Comparison of ENCODE assay signal across 9 cellular contexts in genomic region chr17:45296003-45296832, GRCh38. TPM values are rescaled to one million over a fixed set of nuclear protein-coding genes. Genes with fewer than 3 reads are reported as not detected.
DNase-seq lines count a peak whose midpoint lies in the region; ATAC-seq, FAIRE-seq and TF ChIP-seq lines count a peak whose summit lies in the region.
"Had no signal": no experiment of that assay in that cellular context is flagged by ENCODE, and none has a peak within 500 bp of the region (broad histone marks: within the 10 kb centered on the region; RNA-seq: fewer than 3 reads in every experiment).

No MANE protein-coding gene starts in this region.

- H3K79me2 ChIP-seq in OCI-LY7 (ENCODE audit: insufficient read depth, low read depth, low read length) (peaks cover 69% of the 10 kb centered on the region), endothelial cell of umbilical vein (ENCODE audit: control insufficient read depth, insufficient read depth, low read length) (peaks cover 46% of the 10 kb centered on the region)

- peaks cover 10% of the 10 kb centered on the region; the same call in 1 of the 2 replicates for H4K20me1 ChIP-seq in OCI-LY7 (ENCODE audit: insufficient read depth, low read length)
- H4K20me1 ChIP-seq in endothelial cell of umbilical vein (replicated peaks; ENCODE audit: control insufficient read depth, extremely low read depth, insufficient read depth, low read length) = no peaks in the 10 kb centered on the region

- CTCF ChIA-PET in OCI-LY7 (lab: Charles Lee; ENCODE audit: unreplicated experiment) (interaction anchor here (1.5 kb wide), 1 partner anchor 15 kb away, joined by 3 read pairs; no protein-coding TSS in a partner anchor), endothelial cell of umbilical vein (lab: Charles Lee) (interaction anchor here (1.0 to 5.3 kb wide), 4 partner anchors 19 to 88 kb away, joined by 3 to 69 read pairs (median 5); partner anchors contain the start of gene MAP3K14)

- peak overlapping the region; percentile 39 for H3K4me2 ChIP-seq in OCI-LY7 (ENCODE audit: low read length)
- H3K4me2 ChIP-seq in endothelial cell of umbilical vein (ENCODE audit: insufficient read depth, low read length) = peak overlapping the region; percentile 28

- no peaks in the 10 kb centered on the region for H3K9me3 ChIP-seq in OCI-LY7 (ENCODE audit: low read length)
- H3K9me3 ChIP-seq in endothelial cell of umbilical vein (replicated peaks; ENCODE audit: control insufficient read depth, insufficient read depth, low read length) = no peaks in the 10 kb centered on the region
- H3K9me3 ChIP-seq in gastrocnemius medialis = no peaks in the 10 kb centered on the region
- H3K9me3 ChIP-seq in adrenal gland (replicated peaks in 1 of 3) = no peaks in the 10 kb centered on the region

- intact Hi-C loops in OCI-LY7 (cut with micrococcal nuclease; ENCODE audit: unreplicated experiment) (no loop called here), endothelial cell of umbilical vein (cut with micrococcal nuclease) (loop anchor here (1.0 kb wide), 1 partner anchor 21 kb away; the partner anchor contains the start of gene MAP3K14), gastrocnemius medialis (cut with DNase I; ENCODE audit: low total_unique reads) (loop anchor here (10.0 kb wide), 1 partner anchor 1521 kb away; the partner anchor contains the start of gene DUSP3), adrenal gland (cut with DNase I) (no loop called here)

- BruUV-seq in OCI-LY7 (replicated peaks; lab: Mats Ljungman, UMichigan) (no TSS peak), endothelial cell of umbilical vein (replicated peaks; lab: Mats Ljungman, UMichigan) (no TSS peak)

- POLR2A ChIA-PET in OCI-LY7 (lab: Charles Lee) (no interaction called here), endothelial cell of umbilical vein (lab: Charles Lee) (no interaction called here)

- dilution Hi-C loops in endothelial cell of umbilical vein (cut with MboI; ENCODE audit: extremely low pct_ligation_motif_present, low sequenced_read_pairs) = no loop called here

- peaks cover 42% of the 10 kb centered on the region; the same call in 1 of the 2 replicates for H3K36me3 ChIP-seq in OCI-LY7 (ENCODE audit: insufficient read depth, low read length)
- no peaks in the 10 kb centered on the region for H3K36me3 ChIP-seq in endothelial cell of umbilical vein (ENCODE audit: control insufficient read depth in 2 of 2, extremely low read depth in 1 of 2, insufficient read depth in 2 of 2, low read length in 2 of 2)
- no peaks in the 10 kb centered on the region for H3K36me3 ChIP-seq in gastrocnemius medialis
- H3K36me3 ChIP-seq in H7 (replicated peaks; ENCODE audit: control insufficient read depth, insufficient read depth, low read length) = no peaks in the 10 kb centered on the region
- H3K36me3 ChIP-seq in adrenal gland (replicated peaks in 1 of 2) = no peaks in the 10 kb centered on the region

- H3K4me3 ChIP-seq in OCI-LY7 (ENCODE audit: low read depth, low read length, poor library complexity, severe bottlenecking) = no peak overlapping the region
- no peak overlapping the region for H3K4me3 ChIP-seq in endothelial cell of umbilical vein (replicated peaks in 1 of 3; ENCODE audit: insufficient read depth in 1 of 3, low read depth in 1 of 3, low read length in 3 of 3)
- no peak overlapping the region for H3K4me3 ChIP-seq in gastrocnemius medialis
- H3K4me3 ChIP-seq in H7 (ENCODE audit: insufficient read depth, low read depth, low read length) = no peak overlapping the region
- no peak overlapping the region for H3K4me3 ChIP-seq in adrenal gland

- in situ Hi-C loops in gastrocnemius medialis (cut with MboI; ENCODE audit: low sequenced_read_pairs in 4 of 4) = no loop called here

- no peaks in the 10 kb centered on the region for H3K9me1 ChIP-seq in endothelial cell of umbilical vein (replicated peaks; ENCODE audit: control insufficient read depth, extremely low read depth, insufficient read depth, low read length)

- H3K4me1 ChIP-seq in OCI-LY7 (ENCODE audit: insufficient read depth, low read length, poor library complexity, severe bottlenecking) (peaks cover 64% of the 10 kb centered on the region), endothelial cell of umbilical vein (ENCODE audit: control insufficient read depth, extremely low read depth, insufficient read depth, low read length) (peaks cover 45% of the 10 kb centered on the region), gastrocnemius medialis (peaks cover 95 to 99% of the 10 kb centered on the region in 2 donors), adrenal gland (replicated peaks in 1 of 2) (peaks cover 26 to 87% of the 10 kb centered on the region in 2 donors)

- H3K27me3 ChIP-seq in endothelial cell of umbilical vein (ENCODE audit: control insufficient read depth in 2 of 2, insufficient read depth in 2 of 2, low read length in 2 of 2) (no peaks in the 10 kb centered on the region), gastrocnemius medialis (no peaks in the 10 kb centered on the region), H7 (ENCODE audit: control insufficient read depth, insufficient read depth, low read length) (no peaks in the 10 kb centered on the region), adrenal gland (no peaks in the 10 kb centered on the region)

- no peak overlapping the region for H3K9ac ChIP-seq in endothelial cell of umbilical vein (replicated peaks; ENCODE audit: extremely low read depth, insufficient read depth, low read length)

- peak; percentile 32 for ATAC-seq in GM21825 (IDR thresholded peaks at IDR 0.05; ENCODE audit: unreplicated experiment)
- no peak for ATAC-seq in gastrocnemius medialis
- ATAC-seq in GM21529 (IDR thresholded peaks at IDR 0.05; ENCODE audit: unreplicated experiment) = no peak

- DNase-seq in OCI-LY7 (ENCODE audit: low spot score) (peak; percentile 72), endothelial cell of umbilical vein (ENCODE audit: low read depth, low spot score) (peak; percentile 52), gastrocnemius medialis (no peak), H7 (no peak), erythroblast (lab: John Stamatoyannopoulos, UW) (no peak), adrenal gland (no peak)
- DNase-seq: glutamatergic neuron had no signal

- no peaks in the 10 kb centered on the region for H3K9me2 ChIP-seq in OCI-LY7 (ENCODE audit: insufficient read depth, low read length)

- FAIRE-seq in endothelial cell of umbilical vein (lab: Jason Lieb, UNC) = peak; percentile 95

- H2AFZ ChIP-seq in OCI-LY7 (ENCODE audit: low read length) = no peak overlapping the region
- no peak overlapping the region for H2AFZ ChIP-seq in endothelial cell of umbilical vein (ENCODE audit: low read depth, low read length)

- peak overlapping the region; percentile 27 for H3K27ac ChIP-seq in OCI-LY7 (ENCODE audit: low read depth, low read length, poor library complexity, severe bottlenecking)
- no peak overlapping the region for H3K27ac ChIP-seq in endothelial cell of umbilical vein (ENCODE audit: insufficient read depth, low read depth, low read length)
- peak overlapping the region; percentile 88 to 98 (median 94) for H3K27ac ChIP-seq in gastrocnemius medialis
- H3K27ac ChIP-seq in adrenal gland = peak overlapping the region in 2 of 5 donors; percentile 1 to 51

- 76 to 90% (median 84%) methylated on average over 6 to 7 of the region's 7 CpGs for WGBS in adrenal gland, 4 donors

- no peak for TF ChIP-seq POLR2A in endothelial cell of umbilical vein (IDR thresholded peaks at IDR 0.05; ENCODE audit: low read depth, low read length)
- no peak for TF ChIP-seq POLR2A in gastrocnemius medialis (IDR thresholded peaks at IDR 0.05)
- no peak for TF ChIP-seq POLR2A in erythroblast (IDR thresholded peaks at IDR 0.05; ENCODE audit: low read length)
- TF ChIP-seq POLR2A in adrenal gland (IDR thresholded peaks at IDR 0.05) = no peak

- TF ChIP-seq CTCF in OCI-LY7 (conservative IDR thresholded peaks at IDR 0.05; ENCODE audit: low read length) (no peak), endothelial cell of umbilical vein (IDR thresholded peaks at IDR 0.05; ENCODE audit: extremely low read depth in 1 of 2, insufficient read depth in 1 of 2, low read depth in 1 of 2, low read length in 2 of 2) (no peak), gastrocnemius medialis (IDR thresholded peaks at IDR 0.05 in 4 of 5, conservative IDR thresholded peaks at IDR 0.05 in 1 of 5) (no peak), adrenal gland (IDR thresholded peaks at IDR 0.05) (no peak)

TF ChIP-seq in endothelial cell of umbilical vein, 7 proteins besides CTCF, POLR2A, EP300 and RAD21 (continues in another document):
- TF ChIP-seq JUN (IDR thresholded peaks at IDR 0.05; ENCODE audit: borderline replicate concordance, insufficient read depth, insufficient read length, low read depth) = peak; percentile 25
- no peak for TF ChIP-seq EZH2 (IDR thresholded peaks at IDR 0.05; ENCODE audit: borderline replicate concordance, low read depth, low read length, severe bottlenecking)

RNA-seq across cellular contexts. Expression of gene MAP3K14, which starts 20.6 kb away (rescaled TPM):
- 7.1 and 12.3 TPM in 2 replicates for total RNA-seq in OCI-LY7 (2014; rRNA removed; shearing (Covaris generic))
- total RNA-seq in OCI-LY7 (2022) (21.2 and 22.8 TPM in 2 replicates), endothelial cell of umbilical vein (7.9 and 9.8 TPM in 2 replicates), gastrocnemius medialis (10 to 100 TPM; 18.0 to 62.8 (median 34.0) TPM), adrenal gland (1 to 10 TPM; 2.4 to 9.7 (median 7.2) TPM)
- polyA plus RNA-seq in endothelial cell of umbilical vein (5.4 and 6.4 TPM in 2 replicates), adrenal gland (10 to 100 TPM in 1 of 3 donors, 1 to 10 TPM in 2; 2.9 to 14.7 (median 7.7) TPM)
- polyA plus RNA-seq in endothelial cell of umbilical vein (2011; cell fraction: cytosol; rRNA removed) = 4.0 and 5.3 TPM in 2 replicates
- 11.9 and 13.4 TPM in 2 replicates for polyA plus RNA-seq in endothelial cell of umbilical vein (2011; cell fraction: nucleus; rRNA removed)
- 3.6 and 5.8 TPM in 2 replicates for polyA plus RNA-seq in endothelial cell of umbilical vein (2012)
- polyA minus RNA-seq in endothelial cell of umbilical vein = 4.2 and 4.4 TPM in 2 replicates
- 5.4 TPM for polyA minus RNA-seq in endothelial cell of umbilical vein (2011; cell fraction: cytosol; rRNA and poly(A)+ RNA removed)
- polyA minus RNA-seq in endothelial cell of umbilical vein (2011; cell fraction: nucleus; rRNA and poly(A)+ RNA removed) = 5.3 and 7.3 TPM in 2 replicates
- total RNA-seq in H7 (2014; rRNA removed; shearing (Covaris generic)) = 1.6 TPM in 2 replicates

RNA-seq across cellular contexts. Expression of gene SPATA32, which starts 34.3 kb away (rescaled TPM):
- total RNA-seq in OCI-LY7 (2014; rRNA removed; shearing (Covaris generic)) = 0.41 TPM in 1 of 2 replicates, not detected in the other
- total RNA-seq in OCI-LY7 (2022) (0.18 TPM in 1 of 2 replicates, not detected in the other), endothelial cell of umbilical vein (not detected in 2 replicates), gastrocnemius medialis (not detected), adrenal gland (under 1 TPM in 1 of 8 donors, not detected in 7; 0.11 TPM)
- polyA plus RNA-seq in endothelial cell of umbilical vein (not detected in 2 replicates), adrenal gland (not detected)
- polyA plus RNA-seq in endothelial cell of umbilical vein (2011; cell fraction: cytosol; rRNA removed) = not detected in 2 replicates
- not detected in 2 replicates for polyA plus RNA-seq in endothelial cell of umbilical vein (2011; cell fraction: nucleus; rRNA removed)
- polyA plus RNA-seq in endothelial cell of umbilical vein (2012) = not detected in 2 replicates
- not detected in 2 replicates for polyA minus RNA-seq in endothelial cell of umbilical vein
- polyA minus RNA-seq in endothelial cell of umbilical vein (2011; cell fraction: cytosol; rRNA and poly(A)+ RNA removed) = not detected
- not detected in 2 replicates for polyA minus RNA-seq in endothelial cell of umbilical vein (2011; cell fraction: nucleus; rRNA and poly(A)+ RNA removed)
- total RNA-seq in H7 (2014; rRNA removed; shearing (Covaris generic)) = 0.24 TPM in 1 of 2 replicates, not detected in the other

Comparison
In these comparisons a context has a peak if more than half of its experiments do, and no peak if none do; other contexts are left out.
1. DNase-seq: peak in OCI-LY7 (single experiment) and endothelial cell of umbilical vein (single experiment); none in gastrocnemius medialis (0 of 2), H7 (single experiment), erythroblast (0 of 2) and adrenal gland (0 of 7).
2. intact Hi-C loops: an anchor here in endothelial cell of umbilical vein (1.0 kb wide) and gastrocnemius medialis (10.0 kb wide); none called in OCI-LY7 and adrenal gland.